ENCODE assay signal across 1 cellular context in genomic region chr3:69051796-69052566, GRCh38.
TF ChIP-seq lines count a peak whose summit lies in the region.

Gene TMF1, minus strand, starts transcription at chr3:69052333. Its CDS starts 247 bp downstream, at chr3:69052086.

TF ChIP-seq in HepG2, 621 proteins besides CTCF, POLR2A, EP300 and RAD21 (continued from another document and continues in another):
- TF ChIP-seq ZNF574 (CRISPR knock-in tag; IDR thresholded peaks at IDR 0.05) (no peak; the same call in 1 of the 2 replicates), KLF16 (CRISPR knock-in tag; IDR thresholded peaks at IDR 0.05) (peak in 1 of 2 experiments; percentile 62; a peak in 1 of 4 replicates), MIXL1 (CRISPR knock-in tag; IDR thresholded peaks at IDR 0.05) (no peak), MTA3 (CRISPR knock-in tag; IDR thresholded peaks at IDR 0.05) (no peak), ZNF138 (CRISPR knock-in tag; IDR thresholded peaks at IDR 0.05; ENCODE audit: low read depth) (0 out of 2 replicates have a peak, but pooled peaks have one; percentile 67), ZNF3 (CRISPR knock-in tag; IDR thresholded peaks at IDR 0.05) (no peak), PHF21A (CRISPR knock-in tag; IDR thresholded peaks at IDR 0.05) (no peak), ZNF891 (CRISPR knock-in tag; IDR thresholded peaks at IDR 0.05) (peak; percentile 99), ZKSCAN1 (IDR thresholded peaks at IDR 0.05; ENCODE audit: low read length) (no peak), CENPT (CRISPR knock-in tag; IDR thresholded peaks at IDR 0.05; ENCODE audit: low read depth) (no peak), ZNF101 (CRISPR knock-in tag; IDR thresholded peaks at IDR 0.05; ENCODE audit: borderline replicate concordance, low read depth) (no peak), ATF5 (CRISPR knock-in tag; IDR thresholded peaks at IDR 0.05; ENCODE audit: low read depth) (no peak), ZNF879 (CRISPR knock-in tag; IDR thresholded peaks at IDR 0.05) (peak; percentile 68; the same call in 1 of the 2 replicates), ZNF644 (CRISPR knock-in tag; IDR thresholded peaks at IDR 0.05; ENCODE audit: low read depth) (no peak), ZSCAN21 (CRISPR knock-in tag; IDR thresholded peaks at IDR 0.05; ENCODE audit: borderline replicate concordance) (peak; percentile 63), ZNF432 (CRISPR knock-in tag; IDR thresholded peaks at IDR 0.05; ENCODE audit: borderline replicate concordance) (no peak), MLXIP (CRISPR knock-in tag; IDR thresholded peaks at IDR 0.05; ENCODE audit: borderline replicate concordance) (no peak), ZHX1 (CRISPR knock-in tag; IDR thresholded peaks at IDR 0.05; ENCODE audit: low read depth) (no peak), MXD3 (CRISPR knock-in tag; IDR thresholded peaks at IDR 0.05) (peak; percentile 56; the same call in 1 of the 2 replicates), NR1H2 (CRISPR knock-in tag; IDR thresholded peaks at IDR 0.05; ENCODE audit: borderline replicate concordance, low read depth) (no peak), RFX1 (IDR thresholded peaks at IDR 0.05) (peak; percentile 96), HNF4A (CRISPR knock-in tag; IDR thresholded peaks at IDR 0.05) (no peak), ARHGAP35 (CRISPR knock-in tag; IDR thresholded peaks at IDR 0.05; ENCODE audit: borderline replicate concordance) (0 out of 2 replicates have a peak, but pooled peaks have one; percentile 44), ZMYM4 (CRISPR knock-in tag; IDR thresholded peaks at IDR 0.05) (peak; percentile 54; the same call in 1 of the 2 replicates), NONO (IDR thresholded peaks at IDR 0.05) (no peak), NONO (CRISPR knock-in tag; conservative IDR thresholded peaks at IDR 0.05) (0 out of 2 replicates have a peak, but pooled peaks have one; percentile 49), U2AF2 (IDR thresholded peaks at IDR 0.05; ENCODE audit: low read depth, low read length) (no peak; the same call in 1 of the 2 replicates), PPARG (CRISPR knock-in tag; conservative IDR thresholded peaks at IDR 0.05) (no peak), RFX5 (IDR thresholded peaks at IDR 0.05; ENCODE audit: low read depth, low read length) (peak; percentile 75; the same call in 1 of the 2 replicates), PAX8 (CRISPR knock-in tag; IDR thresholded peaks at IDR 0.05; ENCODE audit: borderline replicate concordance) (no peak), IRF1 (CRISPR knock-in tag; IDR thresholded peaks at IDR 0.05; ENCODE audit: low read depth) (no peak), ZFP37 (CRISPR knock-in tag; IDR thresholded peaks at IDR 0.05; ENCODE audit: borderline replicate concordance) (no peak), ZNF383 (CRISPR knock-in tag; IDR thresholded peaks at IDR 0.05; ENCODE audit: borderline replicate concordance) (no peak), ZBTB3 (CRISPR knock-in tag; IDR thresholded peaks at IDR 0.05; ENCODE audit: borderline replicate concordance, low read depth) (no peak), HMGXB4 (CRISPR knock-in tag; IDR thresholded peaks at IDR 0.05; ENCODE audit: borderline replicate concordance in 1 of 2, low read depth in 1 of 2) (peak in 1 of 2 experiments; percentile 19; a peak in 1 of 4 replicates), ZNF256 (CRISPR knock-in tag; conservative IDR thresholded peaks at IDR 0.05) (no peak), ZNF20 (CRISPR knock-in tag; IDR thresholded peaks at IDR 0.05) (no peak), GATA4 (IDR thresholded peaks at IDR 0.05; ENCODE audit: borderline replicate concordance, low read depth) (no peak), HHEX (CRISPR knock-in tag; IDR thresholded peaks at IDR 0.05) (no peak), REPIN1 (CRISPR knock-in tag; IDR thresholded peaks at IDR 0.05; ENCODE audit: borderline replicate concordance, low read depth) (peak; percentile 20; the same call in 1 of the 2 replicates), SRY (CRISPR knock-in tag; IDR thresholded peaks at IDR 0.05) (peak; percentile 76; the same call in 1 of the 2 replicates), ZNF224 (CRISPR knock-in tag; IDR thresholded peaks at IDR 0.05) (0 out of 2 replicates have a peak, but pooled peaks have one; percentile 58), ZNF660 (CRISPR knock-in tag; IDR thresholded peaks at IDR 0.05; ENCODE audit: borderline replicate concordance, low read depth) (no peak), PRDM4 (CRISPR knock-in tag; IDR thresholded peaks at IDR 0.05; ENCODE audit: borderline replicate concordance) (no peak), ZNF652 (CRISPR knock-in tag; IDR thresholded peaks at IDR 0.05; ENCODE audit: borderline replicate concordance, low read depth) (no peak), ZNF234 (CRISPR knock-in tag; conservative IDR thresholded peaks at IDR 0.05) (no peak), ZNF282 (IDR thresholded peaks at IDR 0.05; ENCODE audit: partially characterized antibody) (no peak), HNRNPK (IDR thresholded peaks at IDR 0.05; ENCODE audit: low read depth, low read length, poor library complexity, severe bottlenecking) (no peak), TERF1 (CRISPR knock-in tag; IDR thresholded peaks at IDR 0.05) (no peak), GLI4 (CRISPR knock-in tag; IDR thresholded peaks at IDR 0.05; ENCODE audit: borderline replicate concordance) (no peak), THAP11 (CRISPR knock-in tag; IDR thresholded peaks at IDR 0.05) (peak; percentile 82), FOXK2 (IDR thresholded peaks at IDR 0.05) (peak; percentile 85), ZNF232 (CRISPR knock-in tag; IDR thresholded peaks at IDR 0.05; ENCODE audit: borderline replicate concordance) (no peak), ZNF124 (CRISPR knock-in tag; IDR thresholded peaks at IDR 0.05) (no peak), TCF7L2 (IDR thresholded peaks at IDR 0.05; ENCODE audit: low read depth, low read length) (no peak), TAF1 (CRISPR knock-in tag; IDR thresholded peaks at IDR 0.05) (peak; percentile 85), ZNF749 (CRISPR knock-in tag; IDR thresholded peaks at IDR 0.05; ENCODE audit: borderline replicate concordance) (no peak; the same call in 1 of the 2 replicates)
